In genomic region chr7:130930260-130930659, GRCh38 we compare ENCODE assay signal across 10 cellular contexts.
DNase-seq lines count a peak whose midpoint lies in the region; ATAC-seq, FAIRE-seq and TF ChIP-seq lines count a peak whose summit lies in the region.
"Had no signal": no experiment of that assay in that cellular context is flagged by ENCODE, and none has a peak within 500 bp of the region (broad histone marks: within the 10 kb centered on the region; RNA-seq: fewer than 3 reads in every experiment).

No MANE protein-coding gene starts in this region.

- peak overlapping the region in 6 of 7 donors; percentile 64 to 96 (median 92) for H3K27ac Mint-ChIP-seq in CD4-positive, alpha-beta memory T cell
- peak overlapping the region in 8 of 9 donors; percentile 59 to 88 (median 78) for H3K27ac Mint-ChIP-seq in naive thymus-derived CD4-positive, alpha-beta T cell

- peaks cover 69 to 99% (median 84%) of the 10 kb centered on the region in 4 donors for H3K4me1 Mint-ChIP-seq in CD4-positive, alpha-beta memory T cell
- peaks cover 68 to 98% (median 85%) of the 10 kb centered on the region in 7 donors for H3K4me1 Mint-ChIP-seq in naive thymus-derived CD4-positive, alpha-beta T cell

- DNase-seq in CD4-positive, alpha-beta memory T cell, result peak; percentile 53 to 83 (median 72)
- DNase-seq in MV-4-11 (lab: John Stamatoyannopoulos, UW) (peak; percentile 11), bronchial epithelial cell (ENCODE audit: low read depth) (peak; percentile 98), germinal center (ENCODE audit: low spot score) (no peak), AG08395 (ENCODE audit: low spot score) (no peak), ureter (ENCODE audit: low spot score) (no peak)
- peak in 6 of 9 donors; percentile 27 to 62 (median 40) for DNase-seq in naive thymus-derived CD4-positive, alpha-beta T cell
- DNase-seq: effector CD8-positive, alpha-beta T cell; KBM-7 had no signal

- H3K4me3 ChIP-seq in CD4-positive, alpha-beta memory T cell (ENCODE audit: low read length in 2 of 2), result no peak overlapping the region
- H3K4me3 ChIP-seq in bronchial epithelial cell (ENCODE audit: low read depth, low read length), result no peak overlapping the region
- no peak overlapping the region for H3K4me3 ChIP-seq in naive thymus-derived CD4-positive, alpha-beta T cell (ENCODE audit: low read length)

- H3K9me3 ChIP-seq in CD4-positive, alpha-beta memory T cell (ENCODE audit: control insufficient read depth in 1 of 2, low read length in 2 of 2), result no peaks in the 10 kb centered on the region
- H3K9me3 ChIP-seq in naive thymus-derived CD4-positive, alpha-beta T cell (ENCODE audit: control insufficient read depth in 2 of 3, low read length in 3 of 3), result no peaks in the 10 kb centered on the region

- H3K36me3 ChIP-seq in CD4-positive, alpha-beta memory T cell (ENCODE audit: insufficient read depth, low read length), result peaks cover 11% of the 10 kb centered on the region
- H3K36me3 ChIP-seq in bronchial epithelial cell (ENCODE audit: control insufficient read depth, insufficient read depth, low read length), result peaks cover 3% of the 10 kb centered on the region
- peaks cover 0 to 5% (median 0%) of the 10 kb centered on the region in 3 experiments for H3K36me3 ChIP-seq in naive thymus-derived CD4-positive, alpha-beta T cell (ENCODE audit: control insufficient read depth in 2 of 3, insufficient read depth in 3 of 3, low read length in 3 of 3)

- intact Hi-C loops in CD4-positive, alpha-beta memory T cell (cut with micrococcal nuclease), result loop anchor here (1.0 kb wide), 2 partner anchors 8 to 9 kb away; no protein-coding TSS in a partner anchor
- intact Hi-C loops in naive thymus-derived CD4-positive, alpha-beta T cell (cut with micrococcal nuclease), result loop anchor here (1.0 kb wide), 1 partner anchor 9 kb away; no protein-coding TSS in a partner anchor

- peaks cover 100% of the 10 kb centered on the region for H3K4me1 ChIP-seq in CD4-positive, alpha-beta memory T cell (ENCODE audit: insufficient read depth, low read length)
- H3K4me1 ChIP-seq in naive thymus-derived CD4-positive, alpha-beta T cell (ENCODE audit: control insufficient read depth in 2 of 2, insufficient read depth in 2 of 2, low read length in 2 of 2), result peaks cover 47 to 64% of the 10 kb centered on the region in 2 donors

- no peak for FAIRE-seq in bronchial epithelial cell (lab: Jason Lieb, UNC)

- H3K9me3 Mint-ChIP-seq in CD4-positive, alpha-beta memory T cell, result peaks cover 0 to 1% (median 0%) of the 10 kb centered on the region in 8 donors
- H3K9me3 Mint-ChIP-seq in naive thymus-derived CD4-positive, alpha-beta T cell, result peaks cover 0 to 1% (median 0%) of the 10 kb centered on the region in 11 donors

- peak overlapping the region; percentile 45 for H3K27ac ChIP-seq in CD4-positive, alpha-beta memory T cell (ENCODE audit: low read depth, low read length)
- H3K27ac ChIP-seq in naive thymus-derived CD4-positive, alpha-beta T cell (ENCODE audit: low read depth, low read length), result peak overlapping the region; percentile 9

- POLR2A ChIA-PET in CD4-positive, alpha-beta memory T cell (lab: Charles Lee; ENCODE audit: partially characterized antibody), result interaction anchor here (0.9 to 4.8 kb wide), 7 partner anchors 9 to 34 kb away, joined by 3 to 50 read pairs (median 4); no protein-coding TSS in a partner anchor
- POLR2A ChIA-PET in naive thymus-derived CD4-positive, alpha-beta T cell (lab: Charles Lee), result interaction anchor here (0.5 to 2.3 kb wide), 4 partner anchors 10 to 317 kb away, joined by 3 to 12 read pairs (median 4); no protein-coding TSS in a partner anchor

- CTCF ChIA-PET in CD4-positive, alpha-beta memory T cell (lab: Charles Lee; ENCODE audit: partially characterized antibody), result interaction anchor here (0.8 to 3.6 kb wide), 7 partner anchors 10 to 52 kb away, joined by 3 to 23 read pairs (median 6); no protein-coding TSS in a partner anchor
- CTCF ChIA-PET in naive thymus-derived CD4-positive, alpha-beta T cell (lab: Charles Lee), result interaction anchor here (0.6 to 0.9 kb wide), 2 partner anchors 12 to 83 kb away, joined by 3 read pairs; no protein-coding TSS in a partner anchor

- H3K36me3 Mint-ChIP-seq in CD4-positive, alpha-beta memory T cell, result peaks cover 24 to 64% of the 10 kb centered on the region in 2 donors
- peaks cover 5 to 32% (median 17%) of the 10 kb centered on the region in 5 donors for H3K36me3 Mint-ChIP-seq in naive thymus-derived CD4-positive, alpha-beta T cell

- TF ChIP-seq CTCF in bronchial epithelial cell (IDR thresholded peaks at IDR 0.05; ENCODE audit: insufficient read depth, low read length, severe bottlenecking), result no peak

- H3K27me3 ChIP-seq in CD4-positive, alpha-beta memory T cell (ENCODE audit: insufficient read depth, low read length), result no peaks in the 10 kb centered on the region
- no peaks in the 10 kb centered on the region for H3K27me3 ChIP-seq in bronchial epithelial cell (ENCODE audit: control insufficient read depth, insufficient read depth, low read length)
- H3K27me3 ChIP-seq in naive thymus-derived CD4-positive, alpha-beta T cell (ENCODE audit: control insufficient read depth in 2 of 2, insufficient read depth in 2 of 2, low read length in 2 of 2), result no peaks in the 10 kb centered on the region

- peak; percentile 69 for ATAC-seq in naive thymus-derived CD4-positive, alpha-beta T cell
- no peak for ATAC-seq in GM21381 (IDR thresholded peaks at IDR 0.05; ENCODE audit: unreplicated experiment)

- H3K27me3 Mint-ChIP-seq in CD4-positive, alpha-beta memory T cell, result no peaks in the 10 kb centered on the region
- no peaks in the 10 kb centered on the region for H3K27me3 Mint-ChIP-seq in naive thymus-derived CD4-positive, alpha-beta T cell

- peak overlapping the region in 7 of 8 donors; percentile 5 to 73 (median 66) for H3K4me3 Mint-ChIP-seq in CD4-positive, alpha-beta memory T cell
- peak overlapping the region in 8 of 10 donors; percentile 37 to 66 (median 51) for H3K4me3 Mint-ChIP-seq in naive thymus-derived CD4-positive, alpha-beta T cell

Comparison
In these comparisons a context has a peak if more than half of its experiments do, and no peak if none do; other contexts are left out.
1. DNase-seq: peak in CD4-positive, alpha-beta memory T cell (5 of 5), MV-4-11 (single experiment), bronchial epithelial cell (single experiment) and naive thymus-derived CD4-positive, alpha-beta T cell (6 of 9); none in germinal center (single experiment), AG08395 (single experiment) and ureter (single experiment).